ENCODE assay signal across 8 cellular contexts in the genomic region with DNA sequence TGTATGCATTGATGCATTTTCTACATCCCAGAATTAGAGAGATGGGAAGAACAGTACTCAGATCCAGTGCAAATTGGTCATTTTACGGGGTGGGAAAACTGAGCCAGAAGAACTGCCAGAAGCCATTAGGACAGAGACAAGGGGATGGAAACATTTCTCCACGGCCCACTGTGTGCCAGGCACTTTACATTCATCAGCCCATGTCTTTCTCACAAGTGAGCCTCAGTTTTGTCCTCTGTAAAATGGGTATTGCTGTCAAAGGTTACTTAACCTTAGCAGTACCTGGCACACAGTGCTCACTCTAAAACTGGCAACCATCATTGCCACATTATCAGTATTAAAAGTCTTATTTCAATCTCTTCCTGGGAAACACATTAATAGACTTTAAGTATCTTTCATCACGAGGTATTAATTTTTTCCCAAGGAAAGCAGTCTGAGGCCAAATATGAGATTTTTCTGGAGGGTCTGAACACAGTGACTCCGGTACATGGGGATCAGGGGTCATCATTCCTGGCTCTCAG. TPM values are rescaled to one million over a fixed set of nuclear protein-coding genes. Genes with fewer than 3 reads are reported as not detected.
A peak's percentile ranks its signal among the peaks of the same experiment; 100 is the strongest.
DNase-seq lines count a peak whose midpoint lies in the region; ATAC-seq and TF ChIP-seq lines count a peak whose summit lies in the region.

No MANE protein-coding gene starts in this region.

- H3K27me3 ChIP-seq in BLaER1 treated with 17β-estradiol and CSF1 and Interleukin-3, amounts not matched to agents 10 nM and 100 nM: no peaks in the 10 kb centered on the region
- no peaks in the 10 kb centered on the region for H3K27me3 ChIP-seq in Panc1 (ENCODE audit: control insufficient read depth, insufficient read depth, low read length)
- H3K27me3 ChIP-seq in endodermal cell (ENCODE audit: control insufficient read depth, insufficient read depth, low read length, poor library complexity, severe bottlenecking): no peaks in the 10 kb centered on the region

- ATAC-seq in Panc1: peak; percentile 17
- ATAC-seq in GM19023 (IDR thresholded peaks at IDR 0.05; ENCODE audit: unreplicated experiment): no peak

- DNase-seq in Panc1 (ENCODE audit: low read depth, low spot score) (no peak), endodermal cell (no peak), D341Med (ENCODE audit: low spot score) (no peak)
- DNase-seq in stimulated activated CD4-positive, alpha-beta T cell treated with anti-CD3 and anti-CD28 coated beads, Interleukin-4, amount 100 ng/mL, for 1 hour: no peak
- no peak for DNase-seq in central memory CD4-positive, alpha-beta T cell

- intact Hi-C loops in Panc1 (cut with micrococcal nuclease; ENCODE audit: unreplicated experiment): loop anchor here (5.0 kb wide), 1 partner anchor 34 kb away; no protein-coding TSS in a partner anchor

- peak overlapping the region; percentile 57 for H3K4me3 Mint-ChIP-seq in endodermal cell
- H3K4me3 Mint-ChIP-seq in nephron: peak overlapping the region; percentile 81 to 82 (median 81)

- H3K27ac ChIP-seq in BLaER1 treated with 17β-estradiol and CSF1 and Interleukin-3, amounts not matched to agents 10 nM and 100 nM: peak overlapping the region; percentile 49 to 100 (median 78)
- H3K27ac ChIP-seq in Panc1 (ENCODE audit: low read length) (peak overlapping the region; percentile 94), endodermal cell (ENCODE audit: low read depth, low read length) (peak overlapping the region; percentile 89)

- peaks cover 0 to 3% (median 0%) of the 10 kb centered on the region in 11 experiments; a peak in 3 of 22 replicates for H3K9me3 ChIP-seq in BLaER1 treated with 17β-estradiol and CSF1 and Interleukin-3, amounts not matched to agents 10 nM and 100 nM (replicated peaks in 1 of 11)
- H3K9me3 ChIP-seq in Panc1 (ENCODE audit: control insufficient read depth, insufficient read depth, low read depth, low read length) (no peaks in the 10 kb centered on the region), endodermal cell (ENCODE audit: control insufficient read depth, low read length) (no peaks in the 10 kb centered on the region)

- H3K9ac ChIP-seq in BLaER1 treated with 17β-estradiol and CSF1 and Interleukin-3, amounts not matched to agents 10 nM and 100 nM: peak overlapping the region; percentile 17 to 100 (median 97); a peak in 19 of 22 replicates
- H3K9ac ChIP-seq in endodermal cell (ENCODE audit: extremely low read depth, low read length, poor library complexity, severe bottlenecking): peak overlapping the region; percentile 61

- peaks cover 23% of the 10 kb centered on the region for H3K4me1 Mint-ChIP-seq in endodermal cell
- H3K4me1 Mint-ChIP-seq in nephron: peaks cover 55% of the 10 kb centered on the region

- H3K4me1 ChIP-seq in BLaER1 treated with 17β-estradiol and CSF1 and Interleukin-3, amounts not matched to agents 10 nM and 100 nM: peaks cover 55 to 63% (median 60%) of the 10 kb centered on the region in 10 experiments
- H3K4me1 ChIP-seq in Panc1 (ENCODE audit: control insufficient read depth, insufficient read depth, low read length) (peaks cover 36% of the 10 kb centered on the region), endodermal cell (ENCODE audit: control insufficient read depth, insufficient read depth, low read length) (peaks cover 7% of the 10 kb centered on the region)

- no peak for TF ChIP-seq CTCF in Panc1 (IDR thresholded peaks at IDR 0.05)
- TF ChIP-seq CTCF in endodermal cell (conservative IDR thresholded peaks at IDR 0.05): no peak
- TF ChIP-seq CTCF in nephron (IDR thresholded peaks at IDR 0.05; ENCODE audit: unreplicated experiment in 3 of 3): no peak

- H3K36me3 Mint-ChIP-seq in endodermal cell (ENCODE audit: low read depth) (peaks cover 20% of the 10 kb centered on the region), nephron (ENCODE audit: low read depth) (peaks cover 29% of the 10 kb centered on the region)

- POLR2A ChIA-PET in Panc1 (lab: Charles Lee): interaction anchor here (0.6 to 1.5 kb wide), 4 partner anchors 10 to 81 kb away, joined by 3 to 12 read pairs (median 4); no protein-coding TSS in a partner anchor

- H3K27me3 Mint-ChIP-seq in endodermal cell (ENCODE audit: insufficient read depth): peaks cover 7% of the 10 kb centered on the region
- H3K27me3 Mint-ChIP-seq in nephron (ENCODE audit: low read depth): no peaks in the 10 kb centered on the region

- no TSS peak for BruUV-seq in Panc1 (replicated peaks; lab: Mats Ljungman, UMichigan)

- peak overlapping the region; percentile 78 to 99 (median 96) for H3K4me2 ChIP-seq in BLaER1 treated with 17β-estradiol and CSF1 and Interleukin-3, amounts not matched to agents 10 nM and 100 nM

- peaks cover 33 to 54% (median 50%) of the 10 kb centered on the region in 11 experiments; a peak in 21 of 22 replicates for H4K20me1 ChIP-seq in BLaER1 treated with 17β-estradiol and CSF1 and Interleukin-3, amounts not matched to agents 10 nM and 100 nM

- H3K4me3 ChIP-seq in BLaER1 treated with 17β-estradiol and CSF1 and Interleukin-3, amounts not matched to agents 10 nM and 100 nM: peak overlapping the region in 8 of 10 experiments; percentile 12 to 83 (median 52); a peak in 10 of 20 replicates
- H3K4me3 ChIP-seq in Panc1 (ENCODE audit: low read depth in 2 of 2, low read length in 2 of 2): peak overlapping the region; percentile 78 to 97
- peak overlapping the region; percentile 71 for H3K4me3 ChIP-seq in endodermal cell (ENCODE audit: low read length)

- peak overlapping the region; percentile 95 for H3K27ac Mint-ChIP-seq in endodermal cell
- H3K27ac Mint-ChIP-seq in nephron: peak overlapping the region; percentile 94 to 98 (median 98)

- in situ Hi-C loops in Panc1 (cut with HindIII; ENCODE audit: low pct_unique_long_range_greater_than_20kb, low sequenced_read_pairs): no loop called here

- CTCF ChIA-PET in Panc1 (lab: Charles Lee): interaction anchor here (0.6 kb wide), 1 partner anchor 203 kb away, joined by 9 read pairs; no protein-coding TSS in a partner anchor

- 87% methylated on average over 3 to 4 of the region's 4 CpGs for WGBS in endodermal cell (ENCODE audit: insufficient coverage in 1 of 2, insufficient read length in 1 of 2), 2 experiments

- peaks cover 26 to 42% (median 31%) of the 10 kb centered on the region in 11 experiments for H3K36me3 ChIP-seq in BLaER1 treated with 17β-estradiol and CSF1 and Interleukin-3, amounts not matched to agents 10 nM and 100 nM
- peaks cover 17% of the 10 kb centered on the region for H3K36me3 ChIP-seq in Panc1 (ENCODE audit: control insufficient read depth, insufficient read depth, low read length)
- peaks cover 22% of the 10 kb centered on the region for H3K36me3 ChIP-seq in endodermal cell (ENCODE audit: control insufficient read depth, insufficient read depth, low read length)

- H3K9me3 Mint-ChIP-seq in endodermal cell: no peaks in the 10 kb centered on the region
- peaks cover 6% of the 10 kb centered on the region for H3K9me3 Mint-ChIP-seq in nephron

RNA-seq across cellular contexts. Expression of a gene that starts 5.2 kb away (rescaled TPM):
- 79.9 TPM for total RNA-seq in Panc1 (2021; ENCODE audit: unreplicated experiment)
- polyA plus RNA-seq in Panc1 (2012; ENCODE audit: insufficient read length): 65.0 TPM
- 10 to 100 TPM in 1 of 2 donors, 1 to 10 TPM in 1; 9.2 to 11.0 TPM for total RNA-seq in endodermal cell
- polyA plus RNA-seq in endodermal cell (2013, experiment 1 of 2): 16.8 TPM
- 18.1 TPM for polyA plus RNA-seq in endodermal cell (2013, experiment 2 of 2)
